8 cellular contexts compared by ENCODE assay signal in the genomic region with DNA sequence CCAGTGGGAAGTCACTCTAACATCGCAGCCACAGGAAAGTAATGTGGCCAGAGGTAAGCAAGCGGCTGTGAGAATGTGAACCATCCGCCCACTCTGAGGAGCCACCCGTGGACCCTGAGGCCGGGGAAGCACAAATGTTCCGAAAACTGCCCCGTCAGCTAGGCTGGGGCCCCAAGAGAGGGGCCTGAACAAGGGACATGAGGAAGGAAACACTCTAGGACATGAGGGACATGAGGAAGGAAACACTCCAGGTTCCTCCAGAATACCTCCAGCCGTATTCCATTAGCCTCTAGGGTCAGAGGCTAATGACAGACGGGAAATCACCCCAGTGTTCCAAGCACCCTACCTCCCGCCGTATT. TPM values are rescaled to one million over a fixed set of nuclear protein-coding genes. Genes with fewer than 3 reads are reported as not detected.
DNase-seq lines count a peak whose midpoint lies in the region; ATAC-seq and TF ChIP-seq lines count a peak whose summit lies in the region.

No MANE protein-coding gene starts in this region.

- H3K4me1 Mint-ChIP-seq in CD8-positive, alpha-beta T cell (ENCODE audit: low read depth) = peaks cover 46% of the 10 kb centered on the region
- H3K4me1 Mint-ChIP-seq in memory B cell (peaks cover 31% of the 10 kb centered on the region), type B pancreatic cell (ENCODE audit: unreplicated experiment) (peaks cover 15% of the 10 kb centered on the region)

- intact Hi-C loops in CD8-positive, alpha-beta T cell (cut with DNase I, micrococcal nuclease) = loop anchor here (1.0 to 5.0 kb wide), 5 partner anchors 66 to 1537 kb away; partner anchors contain the start of genes ATAD5 (in 1 of the 2), CRLF3 (in 1 of the 2), PSMD11 (in 1 of the 2) and RNF135 (in 1 of the 2)
- intact Hi-C loops in colonic mucosa (cut with DNase I) = loop anchor here (5.0 kb wide), 1 partner anchor 67 kb away; the partner anchor contains the start of gene RNF135

- peaks cover 15% of the 10 kb centered on the region for H3K79me2 ChIP-seq in OCI-LY1 (ENCODE audit: insufficient read depth, low read length)

- no peaks in the 10 kb centered on the region for H3K27me3 ChIP-seq in CD8-positive, alpha-beta T cell (ENCODE audit: insufficient read depth, low read length)
- H3K27me3 ChIP-seq in OCI-LY1 (ENCODE audit: insufficient read depth, low read length) (no peaks in the 10 kb centered on the region), colonic mucosa (no peaks in the 10 kb centered on the region)

- peak overlapping the region; percentile 92 for H3K27ac Mint-ChIP-seq in CD8-positive, alpha-beta T cell
- peak overlapping the region; percentile 91 for H3K27ac Mint-ChIP-seq in memory B cell
- H3K27ac Mint-ChIP-seq in type B pancreatic cell = peak overlapping the region; percentile 88

- peak; percentile 15 for ATAC-seq in CD8-positive, alpha-beta T cell
- ATAC-seq in GM21526 (IDR thresholded peaks at IDR 0.05; ENCODE audit: low FRiP score, unreplicated experiment) (peak; percentile 37), memory B cell (ENCODE audit: low read depth) (peak; percentile 20)

- 0 out of 2 replicates have a peak, but pooled peaks cover 6% of the 10 kb centered on the region for H3F3A ChIP-seq in OCI-LY1 (ENCODE audit: insufficient read depth, low read length)

- no peaks in the 10 kb centered on the region for H3K9me2 ChIP-seq in OCI-LY1 (ENCODE audit: low read depth, low read length)

- H2AFZ ChIP-seq in OCI-LY1 (ENCODE audit: low read length) = 0 out of 2 replicates have a peak overlapping the region, but pooled peaks have one; percentile 18

- peak overlapping the region; percentile 78 for H3K27ac ChIP-seq in CD8-positive, alpha-beta T cell (ENCODE audit: low read depth, low read length)
- peak overlapping the region; percentile 22 for H3K27ac ChIP-seq in OCI-LY1 (ENCODE audit: low read depth, low read length, poor library complexity, severe bottlenecking)
- H3K27ac ChIP-seq in colonic mucosa = peak overlapping the region; percentile 94

- H3K36me3 ChIP-seq in CD8-positive, alpha-beta T cell (ENCODE audit: insufficient read depth, low read length) = peaks cover 7% of the 10 kb centered on the region
- H3K36me3 ChIP-seq in OCI-LY1 (ENCODE audit: insufficient read depth, low read length) = peaks cover 29% of the 10 kb centered on the region
- H3K36me3 ChIP-seq in colonic mucosa = no peaks in the 10 kb centered on the region

- peaks cover 14% of the 10 kb centered on the region for H3K4me1 ChIP-seq in CD8-positive, alpha-beta T cell (ENCODE audit: insufficient read depth, low read length)
- H3K4me1 ChIP-seq in OCI-LY1 (ENCODE audit: insufficient read depth, low read length, severe bottlenecking) (peaks cover 38% of the 10 kb centered on the region), colonic mucosa (no peaks in the 10 kb centered on the region)

- DNase-seq in CD8-positive, alpha-beta T cell = peak in 4 of 7 experiments; percentile 2 to 25 (median 12)
- DNase-seq in colonic mucosa = no peak
- DNase-seq in memory B cell (ENCODE audit: low spot score in 2 of 2) = no peak
- DNase-seq in type B pancreatic cell (ENCODE audit: extremely low spot score, unreplicated experiment) = no peak
- no peak for DNase-seq in MV-4-11 (lab: John Stamatoyannopoulos, UW)
- no peak for DNase-seq in SKM-1 treated with dmso at 0.1 percent for 144 hours (lab: John Stamatoyannopoulos, UW; ENCODE audit: unreplicated experiment)

- H3K4me3 ChIP-seq in CD8-positive, alpha-beta T cell (ENCODE audit: low read depth, low read length) = peak overlapping the region; percentile 88
- H3K4me3 ChIP-seq in OCI-LY1 (ENCODE audit: low read depth, low read length, poor library complexity, severe bottlenecking) = peak overlapping the region; percentile 96
- H3K4me3 ChIP-seq in colonic mucosa = peak overlapping the region; percentile 82

- no peaks in the 10 kb centered on the region for H3K9me3 Mint-ChIP-seq in CD8-positive, alpha-beta T cell
- H3K9me3 Mint-ChIP-seq in memory B cell = no peaks in the 10 kb centered on the region
- no peaks in the 10 kb centered on the region for H3K9me3 Mint-ChIP-seq in type B pancreatic cell

- no peaks in the 10 kb centered on the region for H4K20me1 ChIP-seq in OCI-LY1 (ENCODE audit: insufficient read depth, low read length)

- H3K4me2 ChIP-seq in OCI-LY1 (ENCODE audit: low read length) = peak overlapping the region; percentile 99

- H3K9me3 ChIP-seq in CD8-positive, alpha-beta T cell (ENCODE audit: low read length) = no peaks in the 10 kb centered on the region
- H3K9me3 ChIP-seq in OCI-LY1 (ENCODE audit: low read length) (no peaks in the 10 kb centered on the region), colonic mucosa (no peaks in the 10 kb centered on the region)

- POLR2A ChIA-PET in CD8-positive, alpha-beta T cell (lab: Charles Lee) = interaction anchor here (0.8 kb wide), 1 partner anchor 126 kb away, joined by 3 read pairs; no protein-coding TSS in a partner anchor

- H3K36me3 Mint-ChIP-seq in CD8-positive, alpha-beta T cell = peaks cover 41% of the 10 kb centered on the region
- H3K36me3 Mint-ChIP-seq in memory B cell = peaks cover 8% of the 10 kb centered on the region
- H3K36me3 Mint-ChIP-seq in type B pancreatic cell = peaks cover 8% of the 10 kb centered on the region

- H3K27me3 Mint-ChIP-seq in CD8-positive, alpha-beta T cell (ENCODE audit: low read depth) = no peaks in the 10 kb centered on the region
- H3K27me3 Mint-ChIP-seq in memory B cell (no peaks in the 10 kb centered on the region), type B pancreatic cell (no peaks in the 10 kb centered on the region)

- H3K9ac ChIP-seq in OCI-LY1 (ENCODE audit: low read length) (peak overlapping the region; percentile 95), colonic mucosa (ENCODE audit: low read depth in 2 of 2, low read length in 2 of 2) (peak overlapping the region; percentile 57 to 92)

- no peak for TF ChIP-seq CTCF in CD8-positive, alpha-beta T cell (IDR thresholded peaks at IDR 0.05)
- TF ChIP-seq CTCF in OCI-LY1 (IDR thresholded peaks at IDR 0.05; ENCODE audit: low read length) (no peak), colonic mucosa (IDR thresholded peaks at IDR 0.05) (no peak), type B pancreatic cell (conservative IDR thresholded peaks at IDR 0.05) (no peak)

- peak overlapping the region; percentile 94 for H3K4me3 Mint-ChIP-seq in CD8-positive, alpha-beta T cell
- H3K4me3 Mint-ChIP-seq in memory B cell (peak overlapping the region; percentile 87), type B pancreatic cell (peak overlapping the region; percentile 98)

- CTCF ChIA-PET in CD8-positive, alpha-beta T cell (lab: Charles Lee) = interaction anchor here (0.6 to 1.1 kb wide), 3 partner anchors 193 to 1457 kb away, joined by 3 to 5 read pairs (median 3); no protein-coding TSS in a partner anchor

RNA-seq across cellular contexts. Expression of gene TEFM, which starts 0.3 kb away (rescaled TPM):
- 1 to 10 TPM; 8.4 to 8.9 TPM for total RNA-seq in CD8-positive, alpha-beta T cell
- 10 to 100 TPM; 12.4 to 15.4 TPM for total RNA-seq in colonic mucosa
- total RNA-seq in type B pancreatic cell (ENCODE audit: low replicate concordance) = 17.8 and 19.4 TPM in 2 replicates

RNA-seq across cellular contexts. Expression of gene ADAP2, which starts 16.0 kb away (rescaled TPM):
- total RNA-seq in CD8-positive, alpha-beta T cell = 1 to 10 TPM in 1 of 2 experiments, under 1 TPM in 1; 0.14 to 1.3 TPM
- total RNA-seq in colonic mucosa (1 to 10 TPM; 4.4 to 5.6 TPM), type B pancreatic cell (ENCODE audit: low replicate concordance) (1.4 and 2.6 TPM in 2 replicates)

Comparison
In these comparisons a context has a peak if more than half of its experiments do, and no peak if none do; other contexts are left out.
1. DNase-seq: peak in CD8-positive, alpha-beta T cell (4 of 7); none in colonic mucosa (single experiment), memory B cell (0 of 2), type B pancreatic cell (single experiment), MV-4-11 (single experiment) and SKM-1 treated with dmso at 0.1 percent for 144 hours (single experiment).
2. H3K27ac ChIP-seq: peak in every context shown above with its lines; median percentile 94 in colonic mucosa; 78 in CD8-positive, alpha-beta T cell; 22 in OCI-LY1.
3. Peak in every context shown above with its lines, with median percentiles within 50 percentile points of each other: ATAC-seq, H3K4me3 ChIP-seq, H3K27ac Mint-ChIP-seq and H3K4me3 Mint-ChIP-seq.